Comparison of ENCODE assay signal across 1 cellular context in the genomic region with DNA sequence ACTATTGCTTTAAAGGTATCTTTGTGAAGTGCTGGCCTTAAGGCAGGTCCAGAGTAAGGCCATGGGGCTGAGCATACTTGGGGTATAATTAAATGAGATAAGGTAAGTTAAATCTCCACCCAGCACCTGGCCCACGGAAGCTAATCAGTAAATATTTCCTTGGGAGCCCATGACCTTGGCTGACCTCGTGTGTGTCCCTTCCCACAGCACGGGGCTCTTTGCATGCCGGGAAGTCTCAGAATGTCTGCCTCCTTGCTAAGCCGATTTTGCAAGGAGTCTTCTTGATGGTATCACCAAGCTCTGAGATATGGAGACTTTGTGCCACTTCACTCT.
TF ChIP-seq lines count a peak whose summit lies in the region.

No MANE protein-coding gene starts in this region.

TF ChIP-seq in A549, 52 proteins besides CTCF, POLR2A, EP300 and RAD21 (continued from another document):
- TF ChIP-seq, protein P1, sequence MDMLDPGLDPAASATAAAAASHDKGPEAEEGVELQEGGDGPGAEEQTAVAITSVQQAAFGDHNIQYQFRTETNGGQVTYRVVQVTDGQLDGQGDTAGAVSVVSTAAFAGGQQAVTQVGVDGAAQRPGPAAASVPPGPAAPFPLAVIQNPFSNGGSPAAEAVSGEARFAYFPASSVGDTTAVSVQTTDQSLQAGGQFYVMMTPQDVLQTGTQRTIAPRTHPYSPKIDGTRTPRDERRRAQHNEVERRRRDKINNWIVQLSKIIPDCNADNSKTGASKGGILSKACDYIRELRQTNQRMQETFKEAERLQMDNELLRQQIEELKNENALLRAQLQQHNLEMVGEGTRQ (IDR thresholded peaks at IDR 0.05): no peak
- no peak for TF ChIP-seq FOSL2 (IDR thresholded peaks at IDR 0.05)
- TF ChIP-seq FOSL2 (CRISPR knock-in tag; IDR thresholded peaks at IDR 0.05): no peak
- TF ChIP-seq MYC (IDR thresholded peaks at IDR 0.05; ENCODE audit: borderline replicate concordance, low read length): no peak
- TF ChIP-seq HDAC2 (IDR thresholded peaks at IDR 0.05): no peak
- no peak for TF ChIP-seq CBX2 (IDR thresholded peaks at IDR 0.05; ENCODE audit: borderline replicate concordance, low read depth)
- no peak for TF ChIP-seq RARB (CRISPR knock-in tag; IDR thresholded peaks at IDR 0.05)
- no peak for TF ChIP-seq FOXS1 (CRISPR knock-in tag; IDR thresholded peaks at IDR 0.05)
- no peak for TF ChIP-seq HOXA7 (CRISPR knock-in tag; IDR thresholded peaks at IDR 0.05)
